Comparison of ENCODE assay signal across 8 cellular contexts in genomic region chr20:10674684-10675455, GRCh38. TPM values are rescaled to one million over a fixed set of nuclear protein-coding genes. Genes with fewer than 3 reads are reported as not detected.
DNase-seq lines count a peak whose midpoint lies in the region; ATAC-seq and TF ChIP-seq lines count a peak whose summit lies in the region.

No MANE protein-coding gene starts in this region.

- H3K4me3 ChIP-seq in HUES48 (ENCODE audit: low read depth, low read length) (peak overlapping the region; percentile 78), PC-9 (peak overlapping the region; percentile 84)

- peaks cover 33% of the 10 kb centered on the region for H3K79me2 ChIP-seq in PC-9 (ENCODE audit: low read depth)

- H3K9me2 ChIP-seq in PC-9 (ENCODE audit: insufficient read depth), result no peaks in the 10 kb centered on the region

- no peaks in the 10 kb centered on the region; the same call in 1 of the 2 replicates for H3F3A ChIP-seq in PC-9 (ENCODE audit: insufficient read depth, low read depth)

- peak overlapping the region; percentile 79 for H3K4me2 ChIP-seq in PC-9

- no peaks in the 10 kb centered on the region for H4K20me1 ChIP-seq in PC-9 (ENCODE audit: insufficient read depth)

- peak; percentile 91 for TF ChIP-seq CTCF in PC-9 (conservative IDR thresholded peaks at IDR 0.05)

- TSS peak; percentile 71 for BruUV-seq in PC-9 (replicated peaks; lab: Mats Ljungman, UMichigan)

- H3K9ac ChIP-seq in HUES48 (ENCODE audit: low read depth, low read length), result peak overlapping the region; percentile 85

- H3K36me3 ChIP-seq in HUES48 (ENCODE audit: control insufficient read depth, insufficient read depth, low read length) (no peaks in the 10 kb centered on the region), PC-9 (ENCODE audit: low read depth) (no peaks in the 10 kb centered on the region)

- DNase-seq in DMS 273 (lab: John Stamatoyannopoulos, UW; ENCODE audit: unreplicated experiment) (peak; percentile 85), DMS 273 treated with DMSO at 0.1 percent for 48 hours (lab: John Stamatoyannopoulos, UW) (no peak), PC-9 (peak; percentile 62 to 89), astrocyte of the hippocampus (ENCODE audit: low read depth, low spot score) (peak; percentile 92), hypothalamus (lab: John Stamatoyannopoulos, UW) (peak in 40 of 51 donors; percentile 11 to 73 (median 49)), renal cortical epithelial cell (ENCODE audit: low read depth) (peak; percentile 51)

- H3K27me3 ChIP-seq in HUES48 (ENCODE audit: control insufficient read depth, insufficient read depth, low read length) (peaks cover 12% of the 10 kb centered on the region; the same call in 1 of the 2 replicates), PC-9 (ENCODE audit: insufficient read depth, low read depth) (no peaks in the 10 kb centered on the region)

- H2AFZ ChIP-seq in PC-9, result peak overlapping the region; percentile 74

- peak overlapping the region; percentile 91 for H3K27ac ChIP-seq in HUES48 (ENCODE audit: low read depth, low read length)
- H3K27ac ChIP-seq in PC-9, result peak overlapping the region; percentile 97

- intact Hi-C loops in PC-9 (cut with micrococcal nuclease; ENCODE audit: unreplicated experiment), result loop anchor here (1.0 to 5.0 kb wide), 15 partner anchors 32 to 1058 kb away; partner anchors contain the start of gene MKKS

- H3K4me1 ChIP-seq in HUES48 (ENCODE audit: control insufficient read depth, insufficient read depth, low read length) (peaks cover 26% of the 10 kb centered on the region), PC-9 (replicated peaks; ENCODE audit: insufficient read depth) (peaks cover 16% of the 10 kb centered on the region)

- CTCF ChIA-PET in PC-9 (lab: Charles Lee), result interaction anchor here (0.6 to 0.7 kb wide), 4 partner anchors 62 to 617 kb away, joined by 3 to 10 read pairs (median 4); no protein-coding TSS in a partner anchor

- peak; percentile 39 for ATAC-seq in GM21619 (IDR thresholded peaks at IDR 0.05; ENCODE audit: unreplicated experiment)

- POLR2A ChIA-PET in PC-9 (lab: Charles Lee; ENCODE audit: unreplicated experiment), result interaction anchor here (0.6 to 0.7 kb wide), 7 partner anchors 14 to 782 kb away, joined by 4 to 8 read pairs (median 6); partner anchors contain the start of gene MKKS

- H3K9me3 ChIP-seq in HUES48 (ENCODE audit: control insufficient read depth, insufficient read depth, low read length) (no peaks in the 10 kb centered on the region), PC-9 (ENCODE audit: insufficient read depth, low read depth) (no peaks in the 10 kb centered on the region)

RNA-seq across cellular contexts. Expression of gene JAG1, which starts 1.1 kb away (rescaled TPM):
- total RNA-seq in PC-9 (2021) (42.9 and 51.5 TPM in 2 replicates), renal cortical epithelial cell (51.0 and 53.3 TPM in 2 replicates)
